10 cellular contexts compared by ENCODE assay signal in the genomic region with DNA sequence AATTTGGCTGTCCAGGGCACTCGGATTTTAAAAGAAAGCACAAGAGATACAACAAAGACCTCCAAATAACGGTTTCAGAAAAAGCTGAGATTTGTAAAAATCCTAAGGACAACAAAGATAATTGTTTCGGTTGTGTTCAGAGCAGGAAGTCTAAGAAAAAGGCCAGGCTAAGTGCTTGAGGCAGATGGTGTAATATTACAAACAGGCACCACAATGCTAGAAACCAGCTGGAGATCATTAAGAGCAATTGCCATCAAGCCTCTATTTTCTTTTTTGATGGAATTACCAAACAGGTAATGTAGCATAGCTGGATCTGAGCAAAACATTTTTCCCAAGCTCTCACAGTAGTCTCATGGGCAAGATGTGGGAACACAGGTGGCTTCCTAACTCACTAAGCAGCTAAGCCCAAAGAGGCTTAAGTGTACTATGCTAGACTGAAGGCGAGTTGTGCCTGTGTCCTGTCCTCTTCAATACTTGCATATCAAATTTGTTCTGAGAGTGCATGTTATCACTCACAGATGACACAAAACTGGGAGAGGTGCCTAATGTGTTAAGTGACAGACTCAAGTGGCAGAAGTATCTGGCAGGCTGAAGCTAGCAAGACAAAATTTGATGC.
A peak's percentile ranks its signal among the peaks of the same experiment; 100 is the strongest.
DNase-seq lines count a peak whose midpoint lies in the region; ATAC-seq, FAIRE-seq and TF ChIP-seq lines count a peak whose summit lies in the region.
"Had no signal": no experiment of that assay in that cellular context is flagged by ENCODE, and none has a peak within 500 bp of the region (broad histone marks: within the 10 kb centered on the region; RNA-seq: fewer than 3 reads in every experiment).

No MANE protein-coding gene starts in this region.

- H3K27me3 ChIP-seq in gastrocnemius medialis, result no peaks in the 10 kb centered on the region
- no peaks in the 10 kb centered on the region for H3K27me3 ChIP-seq in MG63
- no peaks in the 10 kb centered on the region for H3K27me3 ChIP-seq in small intestine (ENCODE audit: control insufficient read depth in 2 of 2, insufficient read depth in 2 of 2, low read length in 2 of 2)

- H3K27ac ChIP-seq in gastrocnemius medialis (peak overlapping the region; percentile 75 to 80 (median 80)), small intestine (ENCODE audit: low read depth in 1 of 2, low read length in 1 of 2) (no peak overlapping the region)

- H3K9me3 ChIP-seq in gastrocnemius medialis (no peaks in the 10 kb centered on the region), MG63 (no peaks in the 10 kb centered on the region), small intestine (ENCODE audit: control insufficient read depth, low read depth) (no peaks in the 10 kb centered on the region)

- TF ChIP-seq POLR2A in gastrocnemius medialis (IDR thresholded peaks at IDR 0.05), result peak; percentile 32 to 51

- peak; percentile 9 for DNase-seq in HFFc6
- peak; percentile 69 for DNase-seq in NCI-H2227 (lab: John Stamatoyannopoulos, UW; ENCODE audit: unreplicated experiment)
- peak; percentile 72 to 78 for DNase-seq in gastrocnemius medialis
- no peak for DNase-seq in MG63
- no peak for DNase-seq in small intestine
- no peak for DNase-seq in activated naive CD4-positive, alpha-beta T cell treated with anti-CD3 and anti-CD28 coated beads, Interleukin-2, amount 10 ng/mL, durations not matched to agents 7 days and 5 days
- DNase-seq: naive B cell had no signal

- peaks cover 12% of the 10 kb centered on the region for H3K4me1 Mint-ChIP-seq in HFFc6 (ENCODE audit: low read depth)
- H3K4me1 Mint-ChIP-seq in activated naive CD4-positive, alpha-beta T cell treated with anti-CD3 and anti-CD28 coated beads, Interleukin-2, amount 10 ng/mL, durations not matched to agents 7 days and 5 days, result no peaks in the 10 kb centered on the region
- H3K4me1 Mint-ChIP-seq: naive B cell had no signal

- 68 to 84% (median 83%) methylated on average over 4 of the region's 4 CpGs for WGBS in small intestine, 3 donors

- in situ Hi-C loops in gastrocnemius medialis (cut with MboI; ENCODE audit: low sequenced_read_pairs in 4 of 4), result no loop called here

- peak; percentile 97 for ATAC-seq in gastrocnemius medialis
- ATAC-seq in HG03039 (IDR thresholded peaks at IDR 0.05; ENCODE audit: unreplicated experiment), result no peak

- no peak overlapping the region for H3K27ac Mint-ChIP-seq in HFFc6
- H3K27ac Mint-ChIP-seq in activated naive CD4-positive, alpha-beta T cell treated with anti-CD3 and anti-CD28 coated beads, Interleukin-2, amount 10 ng/mL, durations not matched to agents 7 days and 5 days, result no peak overlapping the region
- H3K27ac Mint-ChIP-seq: naive B cell had no signal

- intact Hi-C loops in gastrocnemius medialis (cut with DNase I; ENCODE audit: low total_unique reads), result loop anchor here (1.0 to 10.0 kb wide), 4 partner anchors 23 to 165 kb away; partner anchors contain the start of gene GLUL

- no peak for TF ChIP-seq CTCF in HFFc6 (IDR thresholded peaks at IDR 0.05)
- TF ChIP-seq CTCF in gastrocnemius medialis (IDR thresholded peaks at IDR 0.05 in 4 of 5, conservative IDR thresholded peaks at IDR 0.05 in 1 of 5), result no peak

- CTCF ChIA-PET in activated naive CD4-positive, alpha-beta T cell treated with anti-CD3 and anti-CD28 coated beads, Interleukin-2, amount 10 ng/mL, durations not matched to agents 7 days and 5 days (lab: Charles Lee), result interaction anchor here (1.6 kb wide), 1 partner anchor 87 kb away, joined by 3 read pairs; no protein-coding TSS in a partner anchor

- H3K4me1 ChIP-seq in gastrocnemius medialis (peaks cover 11 to 13% of the 10 kb centered on the region in 2 donors), small intestine (ENCODE audit: control insufficient read depth in 2 of 2, insufficient read depth in 1 of 2, low read depth in 1 of 2, low read length in 1 of 2) (no peaks in the 10 kb centered on the region)

- H3K36me3 Mint-ChIP-seq in HFFc6 (ENCODE audit: low read depth), result no peaks in the 10 kb centered on the region
- no peaks in the 10 kb centered on the region for H3K36me3 Mint-ChIP-seq in activated naive CD4-positive, alpha-beta T cell treated with anti-CD3 and anti-CD28 coated beads, Interleukin-2, amount 10 ng/mL, durations not matched to agents 7 days and 5 days
- H3K36me3 Mint-ChIP-seq: naive B cell had no signal

- H3K36me3 ChIP-seq in gastrocnemius medialis (no peaks in the 10 kb centered on the region), MG63 (no peaks in the 10 kb centered on the region), small intestine (ENCODE audit: control insufficient read depth in 2 of 2, insufficient read depth in 2 of 2, low read length in 2 of 2) (no peaks in the 10 kb centered on the region)

- FAIRE-seq in endometrium (lab: Jason Lieb, UNC), result peak; percentile 71
- FAIRE-seq in small intestine (lab: Jason Lieb, UNC), result no peak
- FAIRE-seq: colon had no signal

- H3K4me3 ChIP-seq in gastrocnemius medialis (no peak overlapping the region), MG63 (no peak overlapping the region), small intestine (ENCODE audit: low read depth in 1 of 2, low read length in 2 of 2) (no peak overlapping the region)

- peaks cover 7% of the 10 kb centered on the region for H3K27me3 Mint-ChIP-seq in HFFc6 (ENCODE audit: insufficient read depth)
- H3K27me3 Mint-ChIP-seq in activated naive CD4-positive, alpha-beta T cell treated with anti-CD3 and anti-CD28 coated beads, Interleukin-2, amount 10 ng/mL, durations not matched to agents 7 days and 5 days, result peaks cover 4% of the 10 kb centered on the region

- no peak overlapping the region for H3K4me3 Mint-ChIP-seq in HFFc6
- H3K4me3 Mint-ChIP-seq in activated naive CD4-positive, alpha-beta T cell treated with anti-CD3 and anti-CD28 coated beads, Interleukin-2, amount 10 ng/mL, durations not matched to agents 7 days and 5 days, result no peak overlapping the region
- H3K4me3 Mint-ChIP-seq: naive B cell had no signal

- no peaks in the 10 kb centered on the region for H3K9me3 Mint-ChIP-seq in HFFc6
- H3K9me3 Mint-ChIP-seq in activated naive CD4-positive, alpha-beta T cell treated with anti-CD3 and anti-CD28 coated beads, Interleukin-2, amount 10 ng/mL, durations not matched to agents 7 days and 5 days, result no peaks in the 10 kb centered on the region

Comparison
In these comparisons a context has a peak if more than half of its experiments do, and no peak if none do; other contexts are left out.
1. DNase-seq: peak in HFFc6 (single experiment), NCI-H2227 (single experiment) and gastrocnemius medialis (2 of 2); none in MG63 (single experiment), small intestine (single experiment) and activated naive CD4-positive, alpha-beta T cell treated with anti-CD3 and anti-CD28 coated beads, Interleukin-2, amount 10 ng/mL, durations not matched to agents 7 days and 5 days (single experiment).
2. H3K27ac ChIP-seq: peak in gastrocnemius medialis (4 of 4); none in small intestine (0 of 2).